In genomic region chr11:122040476-122040875, GRCh38 we compare ENCODE assay signal across 1 cellular context.
TF ChIP-seq lines count a peak whose summit lies in the region.

No MANE protein-coding gene starts in this region.

TF ChIP-seq in H1, 55 proteins besides CTCF, POLR2A, EP300 and RAD21:
- no peak for TF ChIP-seq KDM5A (IDR thresholded peaks at IDR 0.05; ENCODE audit: low read length)
